ENCODE assay signal across 8 cellular contexts in the genomic region with DNA sequence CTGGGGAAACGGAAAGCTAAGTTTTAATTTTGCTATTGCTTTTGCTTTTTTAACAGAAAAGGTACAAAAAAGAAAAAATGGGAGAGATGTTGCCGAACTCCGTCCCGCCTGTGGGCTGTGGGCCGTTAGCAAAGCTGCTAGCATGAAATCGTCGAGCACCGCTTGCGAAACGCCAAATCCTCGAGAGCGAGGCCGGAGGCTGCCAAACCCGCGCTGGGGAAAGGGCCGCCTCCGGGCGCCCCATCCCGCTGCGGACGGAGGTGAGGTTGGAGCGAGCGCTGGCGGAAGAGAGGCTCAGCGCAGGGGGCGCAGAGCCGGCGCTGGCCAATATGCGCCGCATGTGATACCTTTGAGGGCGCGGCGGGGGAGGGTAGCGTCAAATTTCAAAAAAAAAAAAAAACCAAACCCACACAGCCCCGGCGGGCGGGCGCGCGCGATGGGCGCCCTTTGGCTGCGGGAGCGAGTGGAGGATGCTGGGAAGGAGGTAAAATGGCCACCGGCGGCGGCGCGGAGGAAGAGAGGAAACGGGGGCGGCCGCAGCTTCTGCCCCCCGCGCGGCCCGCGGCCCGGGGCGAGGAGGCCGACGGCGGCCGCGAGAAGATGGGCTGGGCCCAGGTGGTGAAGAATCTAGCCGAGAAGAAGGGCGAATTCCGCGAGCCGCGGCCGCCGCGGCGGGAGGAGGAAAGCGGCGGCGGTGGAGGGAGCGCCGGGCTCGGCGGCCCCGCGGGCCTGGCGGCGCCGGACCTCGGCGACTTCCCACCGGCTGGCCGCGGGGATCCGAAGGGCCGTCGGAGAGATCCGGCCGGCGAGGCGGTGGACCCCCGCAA. TPM values are rescaled to one million over a fixed set of nuclear protein-coding genes. Genes with fewer than 3 reads are reported as not detected.
DNase-seq lines count a peak whose midpoint lies in the region; ATAC-seq, FAIRE-seq and TF ChIP-seq lines count a peak whose summit lies in the region.

A gene with protein sequence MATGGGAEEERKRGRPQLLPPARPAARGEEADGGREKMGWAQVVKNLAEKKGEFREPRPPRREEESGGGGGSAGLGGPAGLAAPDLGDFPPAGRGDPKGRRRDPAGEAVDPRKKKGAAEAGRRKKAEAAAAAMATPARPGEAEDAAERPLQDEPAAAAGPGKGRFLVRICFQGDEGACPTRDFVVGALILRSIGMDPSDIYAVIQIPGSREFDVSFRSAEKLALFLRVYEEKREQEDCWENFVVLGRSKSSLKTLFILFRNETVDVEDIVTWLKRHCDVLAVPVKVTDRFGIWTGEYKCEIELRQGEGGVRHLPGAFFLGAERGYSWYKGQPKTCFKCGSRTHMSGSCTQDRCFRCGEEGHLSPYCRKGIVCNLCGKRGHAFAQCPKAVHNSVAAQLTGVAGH (plus strand): TSS at position 473 of the 827 bp plus-strand sequence. CDS start 17 bp downstream, at position 490.

- intact Hi-C loops in kidney (cut with DNase I) = no loop called here

- peak within 1 kb of the TSS; percentile 95 to 99 for H3K27ac ChIP-seq in kidney (ENCODE audit: low read depth in 2 of 2, low read length in 2 of 2)

- peaks cover 0 to 3% of the 10 kb centered on the region in 2 donors for H3K36me3 ChIP-seq in kidney (ENCODE audit: control insufficient read depth in 1 of 2, insufficient read depth in 2 of 2, low read length in 2 of 2)

- no peaks in the 10 kb centered on the region for H3K9me3 ChIP-seq in kidney (ENCODE audit: control insufficient read depth in 1 of 2, low read length in 2 of 2)

- FAIRE-seq in kidney (lab: Jason Lieb, UNC) = no peak

- peak within 1 kb of the TSS; percentile 98 to 99 for H3K9ac ChIP-seq in kidney (ENCODE audit: low read length in 2 of 2)

- TF ChIP-seq CTCF in kidney (IDR thresholded peaks at IDR 0.05; ENCODE audit: borderline replicate concordance, extremely low read depth, insufficient read depth) = peak; percentile 5

- H3K4me3 ChIP-seq in kidney (ENCODE audit: low read length in 2 of 2) = peak within 1 kb of the TSS; percentile 87 to 97

- DNase-seq in Ammon's horn (ENCODE audit: low spot score) = peak; percentile 78
- peak; percentile 83 for DNase-seq in NCI-H345 treated with DMSO at 0.1 percent for 48 hours (lab: John Stamatoyannopoulos, UW; ENCODE audit: unreplicated experiment)
- peak; percentile 81 for DNase-seq in activated CD4-positive, CD25-positive, alpha-beta regulatory T cell treated with anti-CD3 and anti-CD28 coated beads, Interleukin-2, amount 50 U/mL, for 72 hours
- peak; percentile 84 for DNase-seq in cerebellar cortex (ENCODE audit: low spot score)
- peak; percentile 96 for DNase-seq in kidney
- peak; percentile 89 for DNase-seq in stimulated activated CD4-positive, alpha-beta T cell treated with anti-CD3 and anti-CD28 coated beads, Interleukin-15, amount 100 ng/mL, for 24 hours

- peak; percentile 76 for ATAC-seq in GM19025 (IDR thresholded peaks at IDR 0.05; ENCODE audit: low read depth, unreplicated experiment)
- peak; percentile 75 for ATAC-seq in HG03342 (IDR thresholded peaks at IDR 0.05; ENCODE audit: unreplicated experiment)

- peaks cover 22 to 27% of the 10 kb centered on the region in 2 donors for H3K4me1 ChIP-seq in kidney (ENCODE audit: control insufficient read depth in 1 of 2, insufficient read depth in 1 of 2, low read depth in 1 of 2, low read length in 2 of 2)

RNA-seq across cellular contexts. Expression of the gene that starts here (rescaled TPM):
- total RNA-seq in kidney = 16.4 TPM
- 12.8 TPM for polyA plus RNA-seq in kidney (ENCODE audit: insufficient read depth, low read depth, low replicate concordance)

Comparison
In these comparisons a context has a peak if more than half of its experiments do, and no peak if none do; other contexts are left out.
1. Peak in every context shown above with its lines: DNase-seq, ATAC-seq, H3K4me3 ChIP-seq and H3K27ac ChIP-seq.